Comparison of ENCODE assay signal across 27 cellular contexts in genomic region chr10:971613-972012, GRCh38. TPM values are rescaled to one million over a fixed set of nuclear protein-coding genes. Genes with fewer than 3 reads are reported as not detected.
A peak's percentile ranks its signal among the peaks of the same experiment; 100 is the strongest.
DNase-seq lines count a peak whose midpoint lies in the region; TF ChIP-seq lines count a peak whose summit lies in the region.
"Had no signal": no experiment of that assay in that cellular context is flagged by ENCODE, and none has a peak within 500 bp of the region (broad histone marks: within the 10 kb centered on the region; RNA-seq: fewer than 3 reads in every experiment).

No MANE protein-coding gene starts in this region.

- H3K9ac ChIP-seq in BLaER1 treated with 17β-estradiol and CSF1 and Interleukin-3, amounts not matched to agents 10 nM and 100 nM, result peak overlapping the region in 5 of 11 experiments; percentile 7 to 34 (median 23); a peak in 4 of 22 replicates
- H3K9ac ChIP-seq in adipocyte (ENCODE audit: low read length), result peak overlapping the region; percentile 72
- H3K9ac ChIP-seq in liver (ENCODE audit: low read depth in 1 of 2, low read length in 2 of 2), result no peak overlapping the region

- peaks cover 3 to 10% (median 5%) of the 10 kb centered on the region in 11 experiments; a peak in 15 of 22 replicates for H3K9me3 ChIP-seq in BLaER1 treated with 17β-estradiol and CSF1 and Interleukin-3, amounts not matched to agents 10 nM and 100 nM (replicated peaks in 1 of 11)
- H3K9me3 ChIP-seq in adipocyte (ENCODE audit: control insufficient read depth, low read length) (peaks cover 3% of the 10 kb centered on the region), liver (ENCODE audit: control insufficient read depth in 4 of 4, low read length in 3 of 4) (no peaks in the 10 kb centered on the region), sigmoid colon (no peaks in the 10 kb centered on the region)
- H3K9me3 ChIP-seq: breast epithelium, uterus had no signal

- H3K36me3 ChIP-seq in BLaER1 treated with 17β-estradiol and CSF1 and Interleukin-3, amounts not matched to agents 10 nM and 100 nM, result peaks cover 0 to 5% (median 0%) of the 10 kb centered on the region in 11 experiments; a peak in 3 of 22 replicates
- H3K36me3 ChIP-seq in adipocyte (ENCODE audit: control insufficient read depth, insufficient read depth, low read length, severe bottlenecking) (no peaks in the 10 kb centered on the region), liver (ENCODE audit: control insufficient read depth in 4 of 4, insufficient read depth in 3 of 4, low read depth in 1 of 4, low read length in 3 of 4) (no peaks in the 10 kb centered on the region), sigmoid colon (no peaks in the 10 kb centered on the region)
- H3K36me3 ChIP-seq: breast epithelium, uterus had no signal

- peaks cover 21 to 72% (median 61%) of the 10 kb centered on the region in 10 experiments for H3K4me1 ChIP-seq in BLaER1 treated with 17β-estradiol and CSF1 and Interleukin-3, amounts not matched to agents 10 nM and 100 nM
- H3K4me1 ChIP-seq in adipocyte (ENCODE audit: control insufficient read depth, insufficient read depth, low read length), result peaks cover 21% of the 10 kb centered on the region
- peaks cover 0 to 24% (median 18%) of the 10 kb centered on the region in 4 donors for H3K4me1 ChIP-seq in liver (ENCODE audit: control insufficient read depth in 4 of 4, insufficient read depth in 4 of 4, low read length in 3 of 4)
- H3K4me1 ChIP-seq in sigmoid colon, result peaks cover 0 to 9% (median 4%) of the 10 kb centered on the region in 4 donors
- H3K4me1 ChIP-seq: breast epithelium, foreskin keratinocyte, uterus had no signal

- 45% methylated on average over 12 of the region's 12 CpGs for WGBS in liver
- 35 to 71% methylated on average over 12 of the region's 12 CpGs for WGBS in sigmoid colon, 2 donors

- H3K27ac ChIP-seq in BLaER1 treated with 17β-estradiol and CSF1 and Interleukin-3, amounts not matched to agents 10 nM and 100 nM, result peak overlapping the region in 8 of 11 experiments; percentile 16 to 65 (median 55); a peak in 13 of 22 replicates
- H3K27ac ChIP-seq in liver (ENCODE audit: low read depth in 1 of 2, low read length in 2 of 2) (no peak overlapping the region), sigmoid colon (peak overlapping the region in 3 of 4 donors; percentile 9 to 65 (median 33))
- H3K27ac ChIP-seq: foreskin keratinocyte, RWPE1, uterus had no signal

- H4K20me1 ChIP-seq in BLaER1 treated with 17β-estradiol and CSF1 and Interleukin-3, amounts not matched to agents 10 nM and 100 nM, result no peaks in the 10 kb centered on the region

- TF ChIP-seq POLR2A in sigmoid colon (IDR thresholded peaks at IDR 0.05), result no peak

- H3K4me3 ChIP-seq in BLaER1 treated with 17β-estradiol and CSF1 and Interleukin-3, amounts not matched to agents 10 nM and 100 nM, result peak overlapping the region in 1 of 10 experiments; percentile 6; a peak in 1 of 20 replicates
- H3K4me3 ChIP-seq in adipocyte (ENCODE audit: low read length) (peak overlapping the region; percentile 65), liver (ENCODE audit: low read depth in 1 of 3, low read length in 3 of 3) (no peak overlapping the region), sigmoid colon (no peak overlapping the region)
- H3K4me3 ChIP-seq: breast epithelium, GM23338, uterus had no signal

- DNase-seq in adipocyte (ENCODE audit: low read depth), result no peak
- DNase-seq in sigmoid colon, result no peak
- DNase-seq in stimulated activated naive CD4-positive, alpha-beta T cell treated with Interleukin-2 at 50 U/mL for 16 hours (lab: John Stamatoyannopoulos, UW), result no peak
- DNase-seq in NCI-H2227 (lab: John Stamatoyannopoulos, UW; ENCODE audit: unreplicated experiment), result no peak
- DNase-seq in COLO829 (ENCODE audit: low spot score), result no peak
- no peak for DNase-seq in GM13976 (ENCODE audit: low spot score)
- DNase-seq: activated CD4-positive, CD25-positive, alpha-beta regulatory T cell treated with anti-CD3 and anti-CD28 coated beads, Interleukin-2, amount 50 U/mL, for 72 hours; activated CD8-positive, alpha-beta memory T cell treated with anti-CD3 and anti-CD28 coated beads for 24 hours; activated T-cell treated with anti-CD3 and anti-CD28 coated beads, Interleukin-2, amount 50 U/mL, for 48 hours; CD8-positive, alpha-beta memory T cell; cortex of kidney; EL; foreskin keratinocyte; NCI-H1048; NCI-H2081 treated with DMSO at 0.1 percent for 48 hours; stimulated activated naive CD8-positive, alpha-beta T cell treated with anti-CD3 and anti-CD28 coated beads, Interleukin-15, amount 100 ng/mL, for 72 hours; uterus had no signal

- intact Hi-C loops in sigmoid colon (cut with DNase I), result no loop called here

- TF ChIP-seq CTCF in liver (IDR thresholded peaks at IDR 0.05; ENCODE audit: low read depth, low read length, missing input control), result no peak
- no peak for TF ChIP-seq CTCF in sigmoid colon (IDR thresholded peaks at IDR 0.05)
- TF ChIP-seq CTCF in GM13976 (IDR thresholded peaks at IDR 0.05; ENCODE audit: borderline replicate concordance, control extremely low read depth, extremely low read depth, insufficient read depth, missing control alignments), result no peak

- H3K27me3 ChIP-seq in BLaER1 treated with 17β-estradiol and CSF1 and Interleukin-3, amounts not matched to agents 10 nM and 100 nM, result no peaks in the 10 kb centered on the region
- no peaks in the 10 kb centered on the region for H3K27me3 ChIP-seq in adipocyte (replicated peaks; ENCODE audit: control insufficient read depth, insufficient read depth, low read length)
- H3K27me3 ChIP-seq in liver (ENCODE audit: control insufficient read depth in 4 of 4, insufficient read depth in 4 of 4, low read length in 3 of 4), result no peaks in the 10 kb centered on the region
- H3K27me3 ChIP-seq in sigmoid colon, result no peaks in the 10 kb centered on the region
- H3K27me3 ChIP-seq: breast epithelium, uterus had no signal

- TF ChIP-seq RAD21 in liver (IDR thresholded peaks at IDR 0.05), result no peak

- peak overlapping the region in 9 of 11 experiments; percentile 16 to 89 (median 82); a peak in 18 of 22 replicates for H3K4me2 ChIP-seq in BLaER1 treated with 17β-estradiol and CSF1 and Interleukin-3, amounts not matched to agents 10 nM and 100 nM
- H3K4me2 ChIP-seq: GM23338 had no signal

- in situ Hi-C loops in GM13976 (cut with MboI; ENCODE audit: low sequenced_read_pairs, unreplicated experiment), result no loop called here

- TF ChIP-seq EP300 in sigmoid colon (IDR thresholded peaks at IDR 0.05), result no peak

TF ChIP-seq in liver, 16 proteins besides CTCF, POLR2A, EP300 and RAD21:
- TF ChIP-seq RXRA (IDR thresholded peaks at IDR 0.05) (peak in 1 of 2 donors; percentile 24), REST (IDR thresholded peaks at IDR 0.05) (no peak), FOXA2 (IDR thresholded peaks at IDR 0.05) (no peak), FOXA1 (IDR thresholded peaks at IDR 0.05) (no peak), TAF1 (conservative IDR thresholded peaks at IDR 0.05) (no peak), HNF4G (IDR thresholded peaks at IDR 0.05) (no peak), SP1 (IDR thresholded peaks at IDR 0.05) (peak; percentile 27), ATF3 (IDR thresholded peaks at IDR 0.05) (no peak)

RNA-seq across cellular contexts. Expression of gene GTPBP4, which starts 16.6 kb away (rescaled TPM):
- total RNA-seq in liver, result 10 to 100 TPM in 1 of 2 donors, 1 to 10 TPM in 1; 9.8 to 15.1 TPM
- polyA plus RNA-seq in liver, result 10 to 100 TPM; 10.7 to 13.6 TPM
- 10 to 100 TPM; 12.0 to 22.8 (median 19.6) TPM for total RNA-seq in sigmoid colon
- polyA plus RNA-seq in sigmoid colon, result 10 to 100 TPM in 2 of 3 donors, 1 to 10 TPM in 1; 8.1 to 38.7 (median 12.0) TPM

RNA-seq across cellular contexts. Expression of gene LARP4B, which starts 40.1 kb away (rescaled TPM):
- total RNA-seq in liver (10 to 100 TPM; 16.1 to 20.4 TPM), sigmoid colon (10 to 100 TPM; 31.7 to 57.6 (median 40.8) TPM)
- polyA plus RNA-seq in liver (1 to 10 TPM; 5.5 to 8.1 TPM), sigmoid colon (10 to 100 TPM; 11.4 to 31.9 (median 17.1) TPM)

RNA-seq across cellular contexts. Expression of gene IDI2, which starts 54.0 kb away (rescaled TPM):
- total RNA-seq in liver, result not detected
- not detected for polyA plus RNA-seq in liver
- total RNA-seq in sigmoid colon, result not detected
- polyA plus RNA-seq in sigmoid colon, result not detected
- total RNA-seq: breast epithelium; CD8-positive, alpha-beta memory T cell; endothelial cell of umbilical vein; foreskin keratinocyte; GM23338; myocyte; osteoblast; sciatic nerve; uterus had no signal
- polyA plus RNA-seq: AG04450; CD8-positive, alpha-beta memory T cell; endothelial cell of umbilical vein; foreskin keratinocyte; GM23338 had no signal

Comparison
In these comparisons a context has a peak if more than half of its experiments do, and no peak if none do; other contexts are left out.
1. H3K27ac ChIP-seq: peak in BLaER1 treated with 17β-estradiol and CSF1 and Interleukin-3, amounts not matched to agents 10 nM and 100 nM (8 of 11) and sigmoid colon (3 of 4); none in liver (0 of 2).